31 cellular contexts compared by ENCODE assay signal in genomic region chr9:4242239-4242638, GRCh38.
"Had no signal": no experiment of that assay in that cellular context is flagged by ENCODE, and none has a peak within 500 bp of the region (broad histone marks: within the 10 kb centered on the region; RNA-seq: fewer than 3 reads in every experiment).

No MANE protein-coding gene starts in this region.

- H3K27me3 Mint-ChIP-seq: activated CD4-positive, alpha-beta memory T cell treated with anti-CD3 and anti-CD28 coated beads for 36 hours; activated naive CD8-positive, alpha-beta T cell; activated T-cell treated with anti-CD3 and anti-CD28 coated beads, Interleukin-2, amount 50 U/mL, for 24 hours; stimulated activated naive CD8-positive, alpha-beta T cell treated with anti-CD3 and anti-CD28 coated beads, Interleukin-15, Interleukin-2, amounts not matched to agents 100 ng/mL and 50 ng/mL, for 24 hours; type B pancreatic cell had no signal

- H3K36me3 ChIP-seq: esophagus muscularis mucosa, heart right ventricle, left lung, lower lobe of right lung, neutrophil, ovary, sigmoid colon, thoracic aorta, uterus had no signal

- H3K36me3 Mint-ChIP-seq: activated CD4-positive, alpha-beta memory T cell treated with anti-CD3 and anti-CD28 coated beads for 36 hours; stimulated activated effector memory CD8-positive, alpha-beta T cell treated with anti-CD3 and anti-CD28 coated beads, Interleukin-12 subunit alpha, Interleukin-12 subunit beta, amount 100 ng/mL, for 72 hours; type B pancreatic cell had no signal

- H3K4me3 ChIP-seq: esophagus muscularis mucosa, heart right ventricle, left lung, lower lobe of right lung, mucosa of descending colon, ovary, psoas muscle, sigmoid colon, thoracic aorta, uterus had no signal

- H3K4me3 Mint-ChIP-seq: activated CD4-positive, alpha-beta memory T cell treated with anti-CD3 and anti-CD28 coated beads for 36 hours; activated CD4-positive, alpha-beta T cell treated with anti-CD3 and anti-CD28 coated beads, Interleukin-2, amount 10 ng/mL, durations not matched to agents 24 days and 14 days; activated T-cell treated with anti-CD3 and anti-CD28 coated beads, Interleukin-2, amount 50 U/mL, for 24 hours; nephron; stimulated activated effector memory CD8-positive, alpha-beta T cell treated with anti-CD3 and anti-CD28 coated beads, Interleukin-12 subunit alpha, Interleukin-12 subunit beta, amount 100 ng/mL, for 72 hours; stimulated activated naive CD8-positive, alpha-beta T cell treated with anti-CD3 and anti-CD28 coated beads, Interleukin-15, Interleukin-2, amounts not matched to agents 100 ng/mL and 50 ng/mL, for 24 hours; T-helper 1 cell treated with Interleukin-12 subunit alpha and Interleukin-12 subunit beta and Interleukin-4 antibody, amounts not matched to agents 30 μg/mL and 1 μg/mL, for 36 hours; type B pancreatic cell had no signal

- H3K27ac ChIP-seq: esophagus muscularis mucosa, foreskin keratinocyte, heart right ventricle, left lung, lower lobe of right lung, neutrophil, ovary, psoas muscle, sigmoid colon, uterus, VCaP had no signal

- H3K27me3 ChIP-seq: esophagus muscularis mucosa, foreskin keratinocyte, heart right ventricle, left lung, ovary, sigmoid colon, uterus had no signal

- H3K27ac Mint-ChIP-seq: activated CD4-positive, alpha-beta memory T cell treated with anti-CD3 and anti-CD28 coated beads for 36 hours; activated CD4-positive, alpha-beta T cell treated with anti-CD3 and anti-CD28 coated beads, Interleukin-2, amount 10 ng/mL, durations not matched to agents 24 days and 14 days; nephron; stimulated activated effector memory CD8-positive, alpha-beta T cell treated with anti-CD3 and anti-CD28 coated beads, Interleukin-12 subunit alpha, Interleukin-12 subunit beta, amount 100 ng/mL, for 72 hours; T-helper 1 cell treated with Interleukin-12 subunit alpha and Interleukin-12 subunit beta and Interleukin-4 antibody, amounts not matched to agents 30 μg/mL and 1 μg/mL, for 36 hours; type B pancreatic cell had no signal

- H3K9me3 ChIP-seq: esophagus muscularis mucosa, heart right ventricle, left lung, lower lobe of right lung, mucosa of descending colon, neutrophil, ovary, psoas muscle, sigmoid colon, thoracic aorta, uterus had no signal

- H3K4me1 ChIP-seq: foreskin keratinocyte, psoas muscle, sigmoid colon, uterus had no signal

- DNase-seq: activated CD4-positive, alpha-beta memory T cell treated with anti-CD3 and anti-CD28 coated beads for 36 hours; activated CD4-positive, alpha-beta T cell treated with anti-CD3 and anti-CD28 coated beads, Interleukin-2, amount 10 ng/mL, durations not matched to agents 24 days and 14 days; activated CD8-positive, alpha-beta memory T cell treated with anti-CD3 and anti-CD28 coated beads, Interleukin-2, amount 50 U/mL, for 4 hours; activated gamma-delta T cell; activated T-cell treated with anti-CD3 and anti-CD28 coated beads, Interleukin-2, amount 50 U/mL, for 24 hours; anterior cingulate cortex; caudate nucleus; dermis blood vessel endothelial cell; effector CD4-positive, alpha-beta T cell; foreskin keratinocyte; heart right ventricle; left lung; lower lobe of right lung; mucosa of descending colon; ovary; psoas muscle; sigmoid colon; small intestine; stimulated activated CD4-positive, alpha-beta T cell treated with anti-CD3 and anti-CD28 coated beads, Interleukin-4, amount 100 ng/mL, for 24 hours; T-helper 9 cell; uterus had no signal

- H3K9me3 Mint-ChIP-seq: nephron; stimulated activated effector memory CD8-positive, alpha-beta T cell treated with anti-CD3 and anti-CD28 coated beads, Interleukin-12 subunit alpha, Interleukin-12 subunit beta, amount 100 ng/mL, for 72 hours; type B pancreatic cell had no signal
